Comparison of ENCODE assay signal across 8 cellular contexts in the genomic region with DNA sequence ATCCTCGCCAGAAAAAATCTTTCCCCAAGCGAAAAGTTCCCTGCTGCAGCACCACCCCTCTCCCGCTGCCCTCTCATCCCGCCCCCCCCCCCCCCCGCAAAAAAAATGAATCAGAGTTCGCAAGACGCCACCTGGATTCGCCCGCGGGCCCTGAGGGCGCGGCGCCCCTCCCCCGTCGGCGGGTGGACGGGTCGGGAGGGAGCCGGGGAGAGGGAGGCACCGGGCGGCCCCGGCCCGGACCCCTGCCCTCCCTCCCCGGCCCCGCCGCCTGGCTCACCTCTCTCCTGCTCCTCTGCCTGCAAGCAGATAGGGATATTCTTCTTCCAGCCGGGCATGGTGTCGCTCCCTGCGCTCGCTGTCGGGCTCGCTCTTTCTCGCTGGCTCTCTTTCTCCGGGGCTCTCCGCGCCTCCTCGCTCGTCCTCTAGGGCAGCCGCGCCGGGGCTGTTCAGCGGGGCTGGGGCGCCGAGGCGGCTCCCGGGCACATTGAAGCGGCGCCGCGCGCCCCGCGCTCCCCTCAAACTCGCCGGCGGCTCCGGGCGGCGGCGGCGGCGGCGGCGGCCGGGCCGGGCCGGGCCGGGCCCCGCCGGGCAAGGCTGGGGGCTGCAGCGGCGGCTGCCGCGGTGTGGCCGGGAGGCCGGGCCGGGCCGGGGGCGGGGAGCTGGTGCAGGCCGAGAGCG.
A peak's percentile ranks its signal among the peaks of the same experiment; 100 is the strongest.
DNase-seq lines count a peak whose midpoint lies in the region; ATAC-seq and TF ChIP-seq lines count a peak whose summit lies in the region.

No MANE protein-coding gene starts in this region.

- no peaks in the 10 kb centered on the region for H4K20me1 ChIP-seq in mammary epithelial cell (ENCODE audit: insufficient read depth, low read length)

- dilution Hi-C loops in mammary epithelial cell (cut with HindIII; ENCODE audit: low sequenced_read_pairs): loop anchor here (5.0 kb wide), 1 partner anchor 43 kb away; no protein-coding TSS in a partner anchor

- H3K27me3 Mint-ChIP-seq in T-helper 17 cell: peaks cover 54% of the 10 kb centered on the region

- H3K27me3 ChIP-seq in mammary epithelial cell (ENCODE audit: insufficient read depth, low read length): no peaks in the 10 kb centered on the region

- H3K4me1 Mint-ChIP-seq in T-helper 17 cell: peaks cover 12% of the 10 kb centered on the region

- H3K79me2 ChIP-seq in mammary epithelial cell (ENCODE audit: insufficient read depth, low read length): peaks cover 43% of the 10 kb centered on the region

- H3K9me3 ChIP-seq in T-helper 17 cell (ENCODE audit: control insufficient read depth, low read length, poor library complexity, severe bottlenecking): no peaks in the 10 kb centered on the region
- no peaks in the 10 kb centered on the region for H3K9me3 ChIP-seq in mammary epithelial cell (replicated peaks; ENCODE audit: insufficient read depth, low read length)

- DNase-seq in Daoy (ENCODE audit: low read depth) (peak; percentile 80), T-helper 17 cell (peak in 2 of 3 donors; percentile 17 to 48), mammary epithelial cell (peak; percentile 83), kidney tubule cell (ENCODE audit: low spot score) (peak; percentile 84), epidermal melanocyte (ENCODE audit: insufficient read length, low spot score) (no peak)
- peak; percentile 6 for DNase-seq in Jurkat, Clone E6-1 (ENCODE audit: low read depth, low spot score)
- DNase-seq in stimulated activated CD4-positive, alpha-beta T cell treated with anti-CD3 and anti-CD28 coated beads, TNF-alpha, amount 100 ng/mL, for 4 hours (ENCODE audit: low read depth in 3 of 3): peak; percentile 9 to 31 (median 27)

- peak overlapping the region; percentile 67 for H3K27ac ChIP-seq in mammary epithelial cell (ENCODE audit: insufficient read depth, low read depth, low read length)

- CTCF ChIA-PET in mammary epithelial cell (lab: Charles Lee; ENCODE audit: low non-redundant PET): no interaction called here

- H3K4me1 ChIP-seq in mammary epithelial cell (ENCODE audit: insufficient read depth, low read length): peaks cover 26% of the 10 kb centered on the region

- no TSS peak for BruUV-seq in mammary epithelial cell (replicated peaks; lab: Mats Ljungman, UMichigan)

- intact Hi-C loops in mammary epithelial cell (cut with micrococcal nuclease): loop anchor here (2.0 to 5.0 kb wide), 3 partner anchors 92 to 377 kb away; partner anchors contain the start of gene CAND1

- no peak overlapping the region for H3K27ac Mint-ChIP-seq in T-helper 17 cell

- H3K36me3 Mint-ChIP-seq in T-helper 17 cell (ENCODE audit: low read depth): peaks cover 2% of the 10 kb centered on the region

- ATAC-seq in GM21526 (IDR thresholded peaks at IDR 0.05; ENCODE audit: low FRiP score, unreplicated experiment) (peak; percentile 56), T-helper 17 cell (peak; percentile 79)

- TF ChIP-seq CTCF in mammary epithelial cell (conservative IDR thresholded peaks at IDR 0.05 in 1 of 2, IDR thresholded peaks at IDR 0.05 in 1 of 2; ENCODE audit: extremely low read depth in 1 of 2, insufficient read depth in 1 of 2, low read depth in 1 of 2, low read length in 2 of 2): no peak

- H3K4me2 ChIP-seq in mammary epithelial cell (ENCODE audit: insufficient read depth, low read depth, low read length): peak overlapping the region; percentile 100

- in situ Hi-C loops in mammary epithelial cell (cut with MboI; ENCODE audit: low sequenced_read_pairs in 2 of 2): no loop called here

- H3K9ac ChIP-seq in mammary epithelial cell (ENCODE audit: insufficient read depth, low read length): peak overlapping the region; percentile 81

- H2AFZ ChIP-seq in mammary epithelial cell (ENCODE audit: low read depth, low read length): peak overlapping the region; percentile 93

- H3K36me3 ChIP-seq in mammary epithelial cell (ENCODE audit: insufficient read depth, low read length): no peaks in the 10 kb centered on the region

- peak overlapping the region; percentile 43 for H3K4me3 ChIP-seq in Jurkat, Clone E6-1 (ENCODE audit: low read length)
- H3K4me3 ChIP-seq in mammary epithelial cell (replicated peaks in 1 of 3; ENCODE audit: insufficient read depth in 1 of 3, low read depth in 2 of 3, low read length in 3 of 3): peak overlapping the region; percentile 76 to 85 (median 85)

- H3K4me3 Mint-ChIP-seq in T-helper 17 cell: peak overlapping the region; percentile 96

- WGBS in mammary epithelial cell (ENCODE audit: low coverage, missing lambda C conversion rate): 4% methylated on average over 14 of the region's 81 CpGs
